ENCODE assay signal across 8 cellular contexts in the genomic region with DNA sequence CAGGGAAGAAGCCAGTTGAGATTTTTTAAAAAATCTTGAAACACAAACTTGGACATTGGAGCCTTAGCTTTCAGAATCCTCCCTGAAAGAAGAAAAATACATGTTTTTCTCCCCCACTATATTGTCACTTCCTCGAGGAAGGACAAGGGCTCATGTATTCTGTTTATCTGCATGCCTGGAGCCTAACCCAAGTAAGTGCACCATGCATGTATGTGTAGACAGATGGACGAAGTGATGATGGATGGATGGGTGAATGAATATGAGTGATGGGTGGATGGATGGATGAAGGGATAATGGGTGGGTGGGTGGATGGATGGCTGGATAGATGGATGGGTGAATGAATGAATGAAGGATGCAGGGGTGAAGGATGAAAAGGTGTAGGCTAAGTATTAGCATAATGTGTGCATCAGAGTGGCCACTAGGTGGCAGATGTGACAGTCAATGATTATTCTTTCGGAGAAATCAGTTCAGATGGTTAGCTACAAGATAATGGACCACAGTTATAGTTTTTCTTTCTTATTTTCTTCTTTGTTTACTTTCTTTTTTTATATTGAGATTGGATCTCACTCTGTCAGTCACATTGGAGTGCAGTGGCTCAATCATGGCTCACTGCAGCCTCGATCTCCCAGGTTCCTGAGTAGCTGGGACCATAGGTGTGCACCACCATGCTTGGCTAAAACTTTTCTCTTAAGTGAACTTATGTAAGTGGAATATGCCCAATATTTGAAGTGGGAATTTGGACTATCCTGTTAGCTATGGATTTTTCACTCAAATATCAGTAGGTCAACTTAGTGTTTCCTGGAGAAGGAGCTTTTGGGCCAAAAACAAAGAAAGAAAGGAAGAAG. TPM values are rescaled to one million over a fixed set of nuclear protein-coding genes. Genes with fewer than 3 reads are reported as not detected.
DNase-seq lines count a peak whose midpoint lies in the region; ATAC-seq and FAIRE-seq lines count a peak whose summit lies in the region.

No MANE protein-coding gene starts in this region.

- H3K27ac ChIP-seq in small intestine (ENCODE audit: low read depth in 1 of 2, low read length in 1 of 2): no peak overlapping the region

- H3K36me3 ChIP-seq in small intestine (ENCODE audit: control insufficient read depth in 2 of 2, insufficient read depth in 2 of 2, low read length in 2 of 2): no peaks in the 10 kb centered on the region

- H3K9me3 ChIP-seq in small intestine (ENCODE audit: control insufficient read depth, low read depth): no peaks in the 10 kb centered on the region

- in situ Hi-C loops in Caki2 (cut with HindIII; ENCODE audit: low pct_unique_long_range_greater_than_20kb, low sequenced_read_pairs): no loop called here

- H3K4me1 ChIP-seq in small intestine (ENCODE audit: control insufficient read depth in 2 of 2, insufficient read depth in 1 of 2, low read depth in 1 of 2, low read length in 1 of 2): no peaks in the 10 kb centered on the region

- DNase-seq in Caki2 (ENCODE audit: low read depth): peak; percentile 23
- peak; percentile 6 for DNase-seq in NCI-H748 treated with DMSO at 0.1 percent for 48 hours (lab: John Stamatoyannopoulos, UW)
- DNase-seq in activated naive CD4-positive, alpha-beta T cell treated with Interleukin-2 at 50 U/mL for 16 hours: peak; percentile 32
- peak in 36 of 42 donors; percentile 5 to 81 (median 49) for DNase-seq in head of caudate nucleus
- DNase-seq in small intestine: peak; percentile 45

- 24 to 33% (median 27%) methylated on average over 4 of the region's 4 CpGs for WGBS in small intestine, 3 donors

- no peak for FAIRE-seq in small intestine (lab: Jason Lieb, UNC)

- no peaks in the 10 kb centered on the region for H3K27me3 ChIP-seq in small intestine (ENCODE audit: control insufficient read depth in 2 of 2, insufficient read depth in 2 of 2, low read length in 2 of 2)

- peak; percentile 91 for ATAC-seq in GM18873 (IDR thresholded peaks at IDR 0.05; ENCODE audit: low FRiP score, unreplicated experiment)
- ATAC-seq in HG03095 (IDR thresholded peaks at IDR 0.05; ENCODE audit: unreplicated experiment): peak; percentile 88
- no peak for ATAC-seq in HG02840 (IDR thresholded peaks at IDR 0.05; ENCODE audit: low FRiP score, unreplicated experiment)

- intact Hi-C loops in head of caudate nucleus (cut with DNase I): no loop called here

- H3K4me3 ChIP-seq in small intestine (ENCODE audit: low read depth in 1 of 2, low read length in 2 of 2): no peak overlapping the region

RNA-seq across cellular contexts. Expression of a gene that starts 18.5 kb away (rescaled TPM):
- 8.5 and 9.3 TPM in 2 replicates for total RNA-seq in Caki2 (2014; rRNA removed; shearing (Covaris generic); ENCODE audit: low replicate concordance)
- polyA plus RNA-seq in small intestine: 10 to 100 TPM in 2 of 3 donors, 1 to 10 TPM in 1; 7.2 to 13.6 (median 10.3) TPM

RNA-seq across cellular contexts. Expression of a gene that starts 55.9 kb away (rescaled TPM):
- total RNA-seq in Caki2 (2014; rRNA removed; shearing (Covaris generic); ENCODE audit: low replicate concordance): 14.6 and 36.1 TPM in 2 replicates
- polyA plus RNA-seq in small intestine: 10 to 100 TPM; 13.3 to 16.2 (median 15.7) TPM
